ENCODE assay signal across 8 cellular contexts in genomic region chr9:127123239-127123935, GRCh38. TPM values are rescaled to one million over a fixed set of nuclear protein-coding genes. Genes with fewer than 3 reads are reported as not detected.
DNase-seq lines count a peak whose midpoint lies in the region; TF ChIP-seq lines count a peak whose summit lies in the region.

No MANE protein-coding gene starts in this region.

- H3K9me3 ChIP-seq in BE2C (no peaks in the 10 kb centered on the region), esophagus muscularis mucosa (no peaks in the 10 kb centered on the region), neural cell (ENCODE audit: low read length) (no peaks in the 10 kb centered on the region)

- H3K4me1 ChIP-seq in BE2C (peaks cover 7% of the 10 kb centered on the region), esophagus muscularis mucosa (peaks cover 35 to 77% (median 75%) of the 10 kb centered on the region in 4 donors)

- TF ChIP-seq RAD21 in neural cell (conservative IDR thresholded peaks at IDR 0.05): no peak

- intact Hi-C loops in esophagus muscularis mucosa (cut with DNase I): loop anchor here (5.0 kb wide), 1 partner anchor 64 kb away; no protein-coding TSS in a partner anchor

- WGBS in esophagus muscularis mucosa: 47% methylated on average over 8 of the region's 9 CpGs

- TF ChIP-seq POLR2A in esophagus muscularis mucosa (IDR thresholded peaks at IDR 0.05; ENCODE audit: low read depth): no peak

- H3K79me2 ChIP-seq in neural cell (replicated peaks; ENCODE audit: insufficient read depth, low read length): no peaks in the 10 kb centered on the region

- no peak overlapping the region for H3K9ac ChIP-seq in neural cell (ENCODE audit: low read length)

- DNase-seq in BE2C: no peak
- peak; percentile 72 for DNase-seq in NCI-H345 treated with DMSO at 0.1 percent for 48 hours (lab: John Stamatoyannopoulos, UW; ENCODE audit: unreplicated experiment)
- no peak for DNase-seq in esophagus muscularis mucosa (ENCODE audit: extremely low spot score)
- no peak for DNase-seq in SW480 (ENCODE audit: low spot score)
- DNase-seq in globus pallidus (ENCODE audit: low spot score): no peak
- DNase-seq in DMS153 (lab: John Stamatoyannopoulos, UW): no peak
- no peak for DNase-seq in 8988T

- no peaks in the 10 kb centered on the region for H3F3A ChIP-seq in neural cell (ENCODE audit: insufficient read depth, low read length, poor library complexity, severe bottlenecking)

- H3K27me3 ChIP-seq in BE2C (no peaks in the 10 kb centered on the region), esophagus muscularis mucosa (no peaks in the 10 kb centered on the region), neural cell (ENCODE audit: insufficient read depth, low read depth, low read length) (peaks cover 4% of the 10 kb centered on the region)

- peak overlapping the region; percentile 72 for H3K4me3 ChIP-seq in BE2C (ENCODE audit: low read depth, low read length)
- peak overlapping the region; percentile 61 to 71 (median 64) for H3K4me3 ChIP-seq in esophagus muscularis mucosa
- peak overlapping the region; percentile 48 for H3K4me3 ChIP-seq in neural cell (ENCODE audit: low read length)

- TF ChIP-seq CTCF in BE2C (IDR thresholded peaks at IDR 0.05; ENCODE audit: low read depth, low read length) (no peak), esophagus muscularis mucosa (IDR thresholded peaks at IDR 0.05) (no peak), neural cell (IDR thresholded peaks at IDR 0.05; ENCODE audit: poor library complexity, severe bottlenecking) (no peak)

- H3K36me3 ChIP-seq in BE2C (no peaks in the 10 kb centered on the region), esophagus muscularis mucosa (peaks cover 0 to 11% (median 5%) of the 10 kb centered on the region in 4 donors), neural cell (ENCODE audit: insufficient read depth, low read length) (no peaks in the 10 kb centered on the region)

- H3K27ac ChIP-seq in esophagus muscularis mucosa (replicated peaks in 1 of 4) (peak overlapping the region; percentile 91 to 96 (median 94)), neural cell (ENCODE audit: low read length) (no peak overlapping the region)

- TF ChIP-seq EP300 in esophagus muscularis mucosa (IDR thresholded peaks at IDR 0.05) (no peak), neural cell (conservative IDR thresholded peaks at IDR 0.05; ENCODE audit: poor library complexity, severe bottlenecking) (no peak)

- H3K9me2 ChIP-seq in neural cell (ENCODE audit: insufficient read depth, low read length): no peaks in the 10 kb centered on the region

- H3K4me2 ChIP-seq in neural cell (ENCODE audit: low read length): no peak overlapping the region

- no peaks in the 10 kb centered on the region for H4K20me1 ChIP-seq in neural cell (ENCODE audit: insufficient read depth)

- no peak overlapping the region for H2AFZ ChIP-seq in neural cell (ENCODE audit: low read depth, low read length)

TF ChIP-seq in neural cell, 6 proteins besides CTCF, POLR2A, EP300 and RAD21:
- TF ChIP-seq SMC3 (conservative IDR thresholded peaks at IDR 0.05; ENCODE audit: poor library complexity) (no peak), REST (IDR thresholded peaks at IDR 0.05; ENCODE audit: borderline replicate concordance) (no peak)

RNA-seq across cellular contexts. Expression of gene ANGPTL2, which starts 1.0 kb away (rescaled TPM):
- 6.8 TPM for polyA plus RNA-seq in BE2C (2012; ENCODE audit: insufficient read depth, insufficient read length, low read depth)
- total RNA-seq in esophagus muscularis mucosa: 10 to 100 TPM; 29.5 to 57.0 (median 41.3) TPM
- 0.10 TPM in 1 of 2 replicates, not detected in the other for polyA plus RNA-seq in neural cell
- polyA minus RNA-seq in neural cell: not detected in 2 replicates
